In genomic region chr21:31780944-31781343, GRCh38 we compare ENCODE assay signal across 9 cellular contexts. TPM values are rescaled to one million over a fixed set of nuclear protein-coding genes. Genes with fewer than 3 reads are reported as not detected.
DNase-seq lines count a peak whose midpoint lies in the region; ATAC-seq and TF ChIP-seq lines count a peak whose summit lies in the region.
"Had no signal": no experiment of that assay in that cellular context is flagged by ENCODE, and none has a peak within 500 bp of the region (broad histone marks: within the 10 kb centered on the region; RNA-seq: fewer than 3 reads in every experiment).

No MANE protein-coding gene starts in this region.

- no peak overlapping the region for H3K27ac ChIP-seq in smooth muscle cell (ENCODE audit: low read depth)
- no peak overlapping the region for H3K27ac ChIP-seq in aorta (ENCODE audit: low read depth in 1 of 2, low read length in 2 of 2)
- H3K27ac ChIP-seq: HL-60 had no signal

- H3K4me1 ChIP-seq in smooth muscle cell (ENCODE audit: low read depth) (no peaks in the 10 kb centered on the region), aorta (ENCODE audit: control insufficient read depth in 1 of 2, insufficient read depth in 2 of 2, low read length in 2 of 2) (no peaks in the 10 kb centered on the region)

- peaks cover 10% of the 10 kb centered on the region for H3K4me1 Mint-ChIP-seq in chondrocyte (ENCODE audit: low read depth)

- peak; percentile 40 for DNase-seq in NCI-H2227 (lab: John Stamatoyannopoulos, UW; ENCODE audit: unreplicated experiment)
- no peak for DNase-seq in NCI-H2227 treated with DMSO at 0.1 percent for 48 hours (lab: John Stamatoyannopoulos, UW)
- DNase-seq in NCI-H2196 treated with DMSO at 0.1 percent for 48 hours (lab: John Stamatoyannopoulos, UW; ENCODE audit: unreplicated experiment): peak; percentile 29
- no peak for DNase-seq in chondrocyte (ENCODE audit: low spot score)
- DNase-seq in smooth muscle cell (lab: John Stamatoyannopoulos, UW; ENCODE audit: unreplicated experiment): no peak
- DNase-seq in stimulated activated naive CD4-positive, alpha-beta T cell (lab: John Stamatoyannopoulos, UW): no peak
- no peak for DNase-seq in aorta

- H3K9me3 Mint-ChIP-seq in chondrocyte (ENCODE audit: low read depth): no peaks in the 10 kb centered on the region

- ATAC-seq in HG03039 (IDR thresholded peaks at IDR 0.05; ENCODE audit: unreplicated experiment): no peak
- ATAC-seq in aorta (ENCODE audit: low FRiP score): no peak

- H3K4me3 Mint-ChIP-seq in chondrocyte (ENCODE audit: unreplicated experiment): no peak overlapping the region

- H3K27ac Mint-ChIP-seq in chondrocyte (ENCODE audit: unreplicated experiment): no peak overlapping the region

- no peaks in the 10 kb centered on the region for H3F3A ChIP-seq in smooth muscle cell (ENCODE audit: low read depth)

- peaks cover 1% of the 10 kb centered on the region for H3K36me3 Mint-ChIP-seq in chondrocyte (ENCODE audit: low read depth)

- WGBS in smooth muscle cell (ENCODE audit: low lambda C conversion rate): 81% methylated on average over 4 of the region's 4 CpGs
- WGBS in aorta, 2 donors: 74 to 77% methylated on average over 4 of the region's 4 CpGs

- H2AFZ ChIP-seq in smooth muscle cell (ENCODE audit: low read depth): no peak overlapping the region

- no peaks in the 10 kb centered on the region for H3K79me2 ChIP-seq in smooth muscle cell (ENCODE audit: low read depth)

- no peaks in the 10 kb centered on the region for H3K9me3 ChIP-seq in smooth muscle cell (replicated peaks; ENCODE audit: low read depth)
- H3K9me3 ChIP-seq in aorta (ENCODE audit: control insufficient read depth, low read length): no peaks in the 10 kb centered on the region

- no peaks in the 10 kb centered on the region for H3K27me3 ChIP-seq in smooth muscle cell (ENCODE audit: low read depth)
- no peaks in the 10 kb centered on the region for H3K27me3 ChIP-seq in aorta (ENCODE audit: control insufficient read depth in 1 of 2, insufficient read depth in 2 of 2, low read length in 1 of 2)

- H3K4me3 ChIP-seq in smooth muscle cell (no peak overlapping the region), aorta (ENCODE audit: low read length in 2 of 2) (no peak overlapping the region)

- H3K4me2 ChIP-seq in smooth muscle cell: no peak overlapping the region

- intact Hi-C loops in aorta (cut with DNase I): loop anchor here in 1 of 2 donors (10.0 kb wide), 1 partner anchor 484 kb away; no protein-coding TSS in a partner anchor

- no peaks in the 10 kb centered on the region for H3K36me3 ChIP-seq in smooth muscle cell (ENCODE audit: low read depth)
- H3K36me3 ChIP-seq in aorta (ENCODE audit: control insufficient read depth in 1 of 2, insufficient read depth in 2 of 2, low read length in 1 of 2): no peaks in the 10 kb centered on the region

- H3K9ac ChIP-seq in smooth muscle cell (ENCODE audit: low read depth): no peak overlapping the region

- H3K27me3 Mint-ChIP-seq in chondrocyte (ENCODE audit: low read depth): no peaks in the 10 kb centered on the region

- peak; percentile 64 for TF ChIP-seq CTCF in chondrocyte (IDR thresholded peaks at IDR 0.05)
- peak; percentile 24 for TF ChIP-seq CTCF in smooth muscle cell (IDR thresholded peaks at IDR 0.05; ENCODE audit: borderline replicate concordance, insufficient read depth, poor library complexity, severe bottlenecking)

- no peaks in the 10 kb centered on the region for H4K20me1 ChIP-seq in smooth muscle cell (ENCODE audit: low read depth)

RNA-seq across cellular contexts. Expression of gene SCAF4, which starts 49.0 kb away (rescaled TPM):
- 22.0 to 28.0 TPM (median 23.1 TPM) in 3 replicates for total RNA-seq in chondrocyte
- total RNA-seq in smooth muscle cell: 8.7 and 10.3 TPM in 2 replicates
- 21.8 and 22.7 TPM in 2 replicates for polyA plus RNA-seq in smooth muscle cell
- total RNA-seq in aorta: 10 to 100 TPM; 32.2 to 33.9 TPM
- 10 to 100 TPM in 1 of 2 donors, 1 to 10 TPM in 1; 5.3 to 10.3 TPM for polyA plus RNA-seq in aorta

Comparison
In these comparisons a context has a peak if more than half of its experiments do, and no peak if none do; other contexts are left out.
1. DNase-seq: peak in NCI-H2227 (single experiment) and NCI-H2196 treated with DMSO at 0.1 percent for 48 hours (single experiment); none in NCI-H2227 treated with DMSO at 0.1 percent for 48 hours (single experiment), chondrocyte (single experiment), smooth muscle cell (single experiment), stimulated activated naive CD4-positive, alpha-beta T cell (0 of 6) and aorta (0 of 2).